15 cellular contexts compared by ENCODE assay signal in genomic region chr6:13688692-13689196, GRCh38. TPM values are rescaled to one million over a fixed set of nuclear protein-coding genes. Genes with fewer than 3 reads are reported as not detected.
DNase-seq lines count a peak whose midpoint lies in the region; TF ChIP-seq lines count a peak whose summit lies in the region.
"Had no signal": no experiment of that assay in that cellular context is flagged by ENCODE, and none has a peak within 500 bp of the region (broad histone marks: within the 10 kb centered on the region; RNA-seq: fewer than 3 reads in every experiment).

No MANE protein-coding gene starts in this region.

- peaks cover 72% of the 10 kb centered on the region for H3K4me1 Mint-ChIP-seq in activated naive CD4-positive, alpha-beta T cell treated with anti-CD3 and anti-CD28 coated beads for 36 hours (ENCODE audit: low read depth)

- no peak overlapping the region for H3K4ac ChIP-seq in trophoblast cell (ENCODE audit: low read depth, low read length)

- H3K9me3 Mint-ChIP-seq in activated naive CD4-positive, alpha-beta T cell treated with anti-CD3 and anti-CD28 coated beads for 36 hours, result no peaks in the 10 kb centered on the region

- H3K79me1 ChIP-seq in trophoblast cell (ENCODE audit: low read length), result no peaks in the 10 kb centered on the region

- H2BK12ac ChIP-seq in trophoblast cell (ENCODE audit: low read length), result no peak overlapping the region

- H3K9ac ChIP-seq in trophoblast cell (ENCODE audit: low read length), result no peak overlapping the region
- no peak overlapping the region for H3K9ac ChIP-seq in colonic mucosa (ENCODE audit: low read depth in 2 of 2, low read length in 2 of 2)
- H3K9ac ChIP-seq: GM23248 had no signal

- no peak overlapping the region for H2BK5ac ChIP-seq in trophoblast cell (ENCODE audit: low read depth, low read length, poor library complexity)

- H3K36me3 Mint-ChIP-seq in activated naive CD4-positive, alpha-beta T cell treated with anti-CD3 and anti-CD28 coated beads for 36 hours (ENCODE audit: low read depth), result peaks cover 31% of the 10 kb centered on the region

- intact Hi-C loops in activated naive CD4-positive, alpha-beta T cell treated with anti-CD3 and anti-CD28 coated beads for 36 hours (cut with micrococcal nuclease), result loop anchor here (1.0 kb wide), 1 partner anchor 20 kb away; no protein-coding TSS in a partner anchor
- intact Hi-C loops in colonic mucosa (cut with DNase I), result loop anchor here (10.0 kb wide), 1 partner anchor 64 kb away; no protein-coding TSS in a partner anchor

- DNase-seq in activated naive CD4-positive, alpha-beta T cell treated with anti-CD3 and anti-CD28 coated beads for 36 hours, result no peak
- no peak for DNase-seq in activated naive CD4-positive, alpha-beta T cell treated with anti-CD3 and anti-CD28 coated beads, Interleukin-2, amount 50 U/mL, for 16 hours
- DNase-seq in M059J (ENCODE audit: low read depth), result peak; percentile 20
- DNase-seq in amniotic epithelial cell (ENCODE audit: low read depth), result peak; percentile 15
- DNase-seq in trophoblast cell, result peak in 1 of 2 donors; percentile 40
- no peak for DNase-seq in ecto neural progenitor cell (ENCODE audit: low spot score)
- DNase-seq in colonic mucosa, result no peak
- DNase-seq in inferior parietal cortex (ENCODE audit: extremely low spot score), result no peak
- DNase-seq: amniotic stem cell, COR-L47, heart left ventricle, NCI-H187, NCI-H510A treated with DMSO at 0.1 percent for 48 hours, right lobe of liver had no signal

- no peak overlapping the region for H2AK5ac ChIP-seq in trophoblast cell (ENCODE audit: low read length)

- H3K4me2 ChIP-seq in trophoblast cell (ENCODE audit: low read length), result no peak overlapping the region

- peak overlapping the region; percentile 79 for H3K27ac Mint-ChIP-seq in activated naive CD4-positive, alpha-beta T cell treated with anti-CD3 and anti-CD28 coated beads for 36 hours

- no CpG with 5 or more reads among the region's 5 CpGs for WGBS in trophoblast cell (ENCODE audit: extremely low coverage, insufficient coverage, insufficient read length)

- H3K9me3 ChIP-seq in trophoblast cell (ENCODE audit: insufficient read depth, low read depth, low read length) (no peaks in the 10 kb centered on the region), colonic mucosa (no peaks in the 10 kb centered on the region)
- H3K9me3 ChIP-seq: heart left ventricle, right lobe of liver had no signal

- H3K4me3 Mint-ChIP-seq in activated naive CD4-positive, alpha-beta T cell treated with anti-CD3 and anti-CD28 coated beads for 36 hours, result no peak overlapping the region

- peaks cover 2 to 8% of the 10 kb centered on the region in 2 experiments for H3K36me3 ChIP-seq in trophoblast cell (ENCODE audit: control insufficient read depth in 1 of 2, insufficient read depth in 2 of 2, low read length in 2 of 2)
- no peaks in the 10 kb centered on the region for H3K36me3 ChIP-seq in colonic mucosa
- H3K36me3 ChIP-seq: heart left ventricle, right lobe of liver had no signal

- no peak overlapping the region for H2BK120ac ChIP-seq in trophoblast cell (ENCODE audit: insufficient read depth, low read length, poor library complexity)

- H3K4me3 ChIP-seq in trophoblast cell (ENCODE audit: low read depth, low read length), result no peak overlapping the region
- H3K4me3 ChIP-seq in colonic mucosa, result no peak overlapping the region
- H3K4me3 ChIP-seq: GM23248, heart left ventricle, right lobe of liver had no signal

- no peak overlapping the region for H4K8ac ChIP-seq in trophoblast cell (ENCODE audit: low read depth, low read length)

- H3K4me1 ChIP-seq in trophoblast cell (ENCODE audit: control insufficient read depth in 1 of 2, insufficient read depth in 2 of 2, low read length in 2 of 2) (no peaks in the 10 kb centered on the region), colonic mucosa (peaks cover 8% of the 10 kb centered on the region)
- H3K4me1 ChIP-seq: right lobe of liver had no signal

- no peak overlapping the region for H3K18ac ChIP-seq in trophoblast cell (ENCODE audit: low read length)

- H4K12ac ChIP-seq in trophoblast cell (ENCODE audit: low read depth, low read length), result no peak overlapping the region

- no peak overlapping the region for H3K27ac ChIP-seq in trophoblast cell (ENCODE audit: low read depth, low read length)
- H3K27ac ChIP-seq in colonic mucosa, result no peak overlapping the region
- H3K27ac ChIP-seq: GM23248, right lobe of liver had no signal

- H2AFZ ChIP-seq in trophoblast cell (ENCODE audit: insufficient read depth, low read length, poor library complexity), result peak overlapping the region; percentile 63
- H2AFZ ChIP-seq: GM23248 had no signal

- H3K27me3 Mint-ChIP-seq in activated naive CD4-positive, alpha-beta T cell treated with anti-CD3 and anti-CD28 coated beads for 36 hours (ENCODE audit: low read depth), result no peaks in the 10 kb centered on the region

- no peak overlapping the region for H4K91ac ChIP-seq in trophoblast cell (ENCODE audit: low read depth, low read length)

- TF ChIP-seq CTCF in colonic mucosa (IDR thresholded peaks at IDR 0.05), result no peak

- no peak overlapping the region for H3K23ac ChIP-seq in trophoblast cell (ENCODE audit: low read length)

- H3K27me3 ChIP-seq in trophoblast cell (ENCODE audit: insufficient read depth, low read length) (no peaks in the 10 kb centered on the region), colonic mucosa (no peaks in the 10 kb centered on the region)
- H3K27me3 ChIP-seq: heart left ventricle, right lobe of liver had no signal

- CTCF ChIA-PET in activated naive CD4-positive, alpha-beta T cell treated with anti-CD3 and anti-CD28 coated beads for 36 hours (lab: Charles Lee), result no interaction called here

- no peak overlapping the region for H3K14ac ChIP-seq in trophoblast cell (ENCODE audit: low read length)

- H3K79me2 ChIP-seq in trophoblast cell (ENCODE audit: control insufficient read depth, insufficient read depth, low read length, poor library complexity), result no peaks in the 10 kb centered on the region

RNA-seq across cellular contexts. Expression of gene RANBP9, which starts 22.9 kb away (rescaled TPM):
- 10 to 100 TPM; 61.2 to 62.9 TPM for total RNA-seq in activated naive CD4-positive, alpha-beta T cell treated with anti-CD3 and anti-CD28 coated beads for 36 hours
- total RNA-seq in M059J (2014; rRNA removed; shearing (Covaris generic)), result 45.7 and 67.4 TPM in 2 replicates
- 37.3 TPM in 2 replicates for polyA plus RNA-seq in trophoblast cell (2013)
- total RNA-seq in colonic mucosa, result 10 to 100 TPM; 27.2 to 35.0 TPM

Comparison
In these comparisons a context has a peak if more than half of its experiments do, and no peak if none do; other contexts are left out.
1. DNase-seq: peak in M059J (single experiment) and amniotic epithelial cell (single experiment); none in activated naive CD4-positive, alpha-beta T cell treated with anti-CD3 and anti-CD28 coated beads for 36 hours (single experiment), activated naive CD4-positive, alpha-beta T cell treated with anti-CD3 and anti-CD28 coated beads, Interleukin-2, amount 50 U/mL, for 16 hours (single experiment), ecto neural progenitor cell (single experiment), colonic mucosa (single experiment) and inferior parietal cortex (single experiment).